In genomic region chr22:38696606-38697005, GRCh38 we compare ENCODE assay signal across 8 cellular contexts. TPM values are rescaled to one million over a fixed set of nuclear protein-coding genes. Genes with fewer than 3 reads are reported as not detected.
A peak's percentile ranks its signal among the peaks of the same experiment; 100 is the strongest.
DNase-seq lines count a peak whose midpoint lies in the region; ATAC-seq and TF ChIP-seq lines count a peak whose summit lies in the region.

No MANE protein-coding gene starts in this region.

- H3K4me3 Mint-ChIP-seq in CD8-positive, alpha-beta memory T cell, result peak overlapping the region in 4 of 7 donors; percentile 1 to 90 (median 44)

- intact Hi-C loops in PC-3 (cut with micrococcal nuclease), result loop anchor here (2.0 kb wide), 1 partner anchor 14 kb away; no protein-coding TSS in a partner anchor

- in situ Hi-C loops in astrocyte of the spinal cord (cut with HindIII; ENCODE audit: low sequenced_read_pairs), result no loop called here

- no peak overlapping the region for H2AFZ ChIP-seq in PC-3 (ENCODE audit: low read length)

- peaks cover 79% of the 10 kb centered on the region for H3K79me2 ChIP-seq in PC-3 (ENCODE audit: low read length)

- no peaks in the 10 kb centered on the region for H3K36me3 ChIP-seq in CD8-positive, alpha-beta memory T cell (ENCODE audit: insufficient read depth, low read length)
- no peaks in the 10 kb centered on the region; the same call in 1 of the 2 replicates for H3K36me3 ChIP-seq in PC-3 (ENCODE audit: low read depth, low read length)

- H3K4me3 ChIP-seq in CD8-positive, alpha-beta memory T cell (ENCODE audit: low read length), result no peak overlapping the region
- peak overlapping the region; percentile 85 for H3K4me3 ChIP-seq in PC-3 (ENCODE audit: low read length)
- peak overlapping the region; percentile 1 for H3K4me3 ChIP-seq in astrocyte of the spinal cord (ENCODE audit: low read depth, low read length)

- no peaks in the 10 kb centered on the region for H3K27me3 ChIP-seq in CD8-positive, alpha-beta memory T cell (ENCODE audit: insufficient read depth, low read length, poor library complexity, severe bottlenecking)
- H3K27me3 ChIP-seq in PC-3 (ENCODE audit: low read length), result no peaks in the 10 kb centered on the region

- H3F3A ChIP-seq in PC-3 (ENCODE audit: low read length, unreplicated experiment), result peaks cover 14% of the 10 kb centered on the region

- H3K27ac Mint-ChIP-seq in CD8-positive, alpha-beta memory T cell, result peak overlapping the region; percentile 54 to 100 (median 81)

- H3K9me3 ChIP-seq in CD8-positive, alpha-beta memory T cell (ENCODE audit: low read length), result no peaks in the 10 kb centered on the region
- no peaks in the 10 kb centered on the region for H3K9me3 ChIP-seq in PC-3 (ENCODE audit: low read length)

- no peak overlapping the region for H3K27ac ChIP-seq in CD8-positive, alpha-beta memory T cell (ENCODE audit: low read depth, low read length)
- H3K27ac ChIP-seq in PC-3 (ENCODE audit: low read length), result peak overlapping the region; percentile 88
- peak overlapping the region; percentile 27 for H3K27ac ChIP-seq in substantia nigra (ENCODE audit: low read depth, low read length, poor library complexity, severe bottlenecking)

- H3K9me3 Mint-ChIP-seq in CD8-positive, alpha-beta memory T cell, result peaks cover 0 to 2% (median 0%) of the 10 kb centered on the region in 5 donors

- DNase-seq in CD8-positive, alpha-beta memory T cell, result peak in 1 of 5 donors; percentile 57
- peak; percentile 77 for DNase-seq in PC-3
- DNase-seq in astrocyte of the spinal cord (ENCODE audit: low read depth, low spot score), result peak; percentile 81
- DNase-seq in lung microvascular endothelial cell (ENCODE audit: low read depth in 2 of 2), result peak; percentile 92 to 93
- DNase-seq in substantia nigra (lab: John Stamatoyannopoulos, UW), result no peak
- no peak for DNase-seq in DMS153 (lab: John Stamatoyannopoulos, UW)
- no peak for DNase-seq in NCI-H146 treated with DMSO at 0.1 percent for 48 hours (lab: John Stamatoyannopoulos, UW; ENCODE audit: unreplicated experiment)
- no peak for DNase-seq in NCI-H1436 treated with DMSO at 0.1 percent for 48 hours (lab: John Stamatoyannopoulos, UW)

- peak overlapping the region; percentile 94 for H3K4me2 ChIP-seq in PC-3 (ENCODE audit: low read length)

- peak overlapping the region; percentile 39 for H3K9ac ChIP-seq in PC-3 (ENCODE audit: low read length)

- H3K9me2 ChIP-seq in PC-3 (replicated peaks; ENCODE audit: low read length), result no peaks in the 10 kb centered on the region

- peaks cover 23% of the 10 kb centered on the region for H4K20me1 ChIP-seq in PC-3 (ENCODE audit: low read length)

- BruUV-seq in PC-3 (replicated peaks; lab: Mats Ljungman, UMichigan), result no TSS peak

- H3K36me3 Mint-ChIP-seq in CD8-positive, alpha-beta memory T cell, result peaks cover 0 to 69% (median 8%) of the 10 kb centered on the region in 3 donors

- CTCF ChIA-PET in CD8-positive, alpha-beta memory T cell (lab: Charles Lee), result interaction anchor here (0.9 to 1.6 kb wide), 3 partner anchors 9 to 15 kb away, joined by 3 to 9 read pairs (median 3); partner anchors contain the start of genes GTPBP1 and TOMM22
- CTCF ChIA-PET in PC-3 (lab: Charles Lee), result no interaction called here

- peaks cover 0 to 6% of the 10 kb centered on the region in 2 donors for H3K27me3 Mint-ChIP-seq in CD8-positive, alpha-beta memory T cell

- POLR2A ChIA-PET in CD8-positive, alpha-beta memory T cell (lab: Charles Lee), result interaction anchor here (0.6 to 2.3 kb wide), 3 partner anchors 9 to 194 kb away, joined by 3 to 12 read pairs (median 4); partner anchors contain the start of genes GTPBP1 and TOMM22
- POLR2A ChIA-PET in PC-3 (lab: Charles Lee; ENCODE audit: unreplicated experiment), result interaction anchor here (0.7 to 1.0 kb wide), 3 partner anchors 9 to 478 kb away, joined by 3 to 7 read pairs (median 6); partner anchors contain the start of gene GTPBP1

- H3K4me1 ChIP-seq in CD8-positive, alpha-beta memory T cell (ENCODE audit: insufficient read depth, low read length), result peaks cover 50% of the 10 kb centered on the region
- peaks cover 31% of the 10 kb centered on the region for H3K4me1 ChIP-seq in PC-3 (ENCODE audit: insufficient read depth, low read length)

- peaks cover 54 to 88% (median 80%) of the 10 kb centered on the region in 3 donors for H3K4me1 Mint-ChIP-seq in CD8-positive, alpha-beta memory T cell

- no peak for TF ChIP-seq CTCF in PC-3 (conservative IDR thresholded peaks at IDR 0.05; ENCODE audit: low read depth, low read length)
- TF ChIP-seq CTCF in astrocyte of the spinal cord (IDR thresholded peaks at IDR 0.05; ENCODE audit: low read depth, low read length), result no peak

- ATAC-seq in PC-3, result peak; percentile 54

RNA-seq across cellular contexts. Expression of gene JOSD1, which starts 4.1 kb away (rescaled TPM):
- 10 to 100 TPM; 86.0 to 96.4 TPM for total RNA-seq in CD8-positive, alpha-beta memory T cell
- polyA plus RNA-seq in CD8-positive, alpha-beta memory T cell, result 9.3 TPM
- total RNA-seq in PC-3 (2014; rRNA removed), result 37.5 and 40.3 TPM in 2 replicates
- total RNA-seq in lung microvascular endothelial cell, result 60.4 and 75.6 TPM in 2 replicates

RNA-seq across cellular contexts. Expression of gene GTPBP1, which starts 9.1 kb away (rescaled TPM):
- 10 to 100 TPM; 62.7 to 63.7 TPM for total RNA-seq in CD8-positive, alpha-beta memory T cell
- 28.2 TPM for polyA plus RNA-seq in CD8-positive, alpha-beta memory T cell
- total RNA-seq in PC-3 (2014; rRNA removed) (28.2 and 29.6 TPM in 2 replicates), lung microvascular endothelial cell (14.4 and 18.1 TPM in 2 replicates)

RNA-seq across cellular contexts. Expression of gene TOMM22, which starts 14.8 kb away (rescaled TPM):
- 100 to 1,000 TPM; 207 to 210 TPM for total RNA-seq in CD8-positive, alpha-beta memory T cell
- polyA plus RNA-seq in CD8-positive, alpha-beta memory T cell, result 61.4 TPM
- total RNA-seq in PC-3 (2014; rRNA removed) (68.7 and 82.3 TPM in 2 replicates), lung microvascular endothelial cell (68.2 and 74.8 TPM in 2 replicates)

RNA-seq across cellular contexts. Expression of gene CBY1, which starts 40.2 kb away (rescaled TPM):
- 10 to 100 TPM; 14.0 to 15.1 TPM for total RNA-seq in CD8-positive, alpha-beta memory T cell
- 7.6 TPM for polyA plus RNA-seq in CD8-positive, alpha-beta memory T cell
- total RNA-seq in PC-3 (2014; rRNA removed), result 12.9 and 14.3 TPM in 2 replicates
- total RNA-seq in lung microvascular endothelial cell, result 15.7 TPM in 2 replicates

RNA-seq across cellular contexts. Expression of gene FAM227A, which starts 40.4 kb away (rescaled TPM):
- total RNA-seq in CD8-positive, alpha-beta memory T cell, result under 1 TPM; 0.75 to 0.92 TPM
- polyA plus RNA-seq in CD8-positive, alpha-beta memory T cell, result 0.08 TPM
- total RNA-seq in PC-3 (2014; rRNA removed), result 1.2 and 2.2 TPM in 2 replicates
- total RNA-seq in lung microvascular endothelial cell, result under 0.01 and 0.20 TPM in 2 replicates

Comparison
In these comparisons a context has a peak if more than half of its experiments do, and no peak if none do; other contexts are left out.
1. DNase-seq: peak in PC-3 (single experiment), astrocyte of the spinal cord (single experiment) and lung microvascular endothelial cell (2 of 2); none in substantia nigra (0 of 49), DMS153 (single experiment), NCI-H146 treated with DMSO at 0.1 percent for 48 hours (single experiment) and NCI-H1436 treated with DMSO at 0.1 percent for 48 hours (single experiment).